Comparison of ENCODE assay signal across 12 cellular contexts in the genomic region with DNA sequence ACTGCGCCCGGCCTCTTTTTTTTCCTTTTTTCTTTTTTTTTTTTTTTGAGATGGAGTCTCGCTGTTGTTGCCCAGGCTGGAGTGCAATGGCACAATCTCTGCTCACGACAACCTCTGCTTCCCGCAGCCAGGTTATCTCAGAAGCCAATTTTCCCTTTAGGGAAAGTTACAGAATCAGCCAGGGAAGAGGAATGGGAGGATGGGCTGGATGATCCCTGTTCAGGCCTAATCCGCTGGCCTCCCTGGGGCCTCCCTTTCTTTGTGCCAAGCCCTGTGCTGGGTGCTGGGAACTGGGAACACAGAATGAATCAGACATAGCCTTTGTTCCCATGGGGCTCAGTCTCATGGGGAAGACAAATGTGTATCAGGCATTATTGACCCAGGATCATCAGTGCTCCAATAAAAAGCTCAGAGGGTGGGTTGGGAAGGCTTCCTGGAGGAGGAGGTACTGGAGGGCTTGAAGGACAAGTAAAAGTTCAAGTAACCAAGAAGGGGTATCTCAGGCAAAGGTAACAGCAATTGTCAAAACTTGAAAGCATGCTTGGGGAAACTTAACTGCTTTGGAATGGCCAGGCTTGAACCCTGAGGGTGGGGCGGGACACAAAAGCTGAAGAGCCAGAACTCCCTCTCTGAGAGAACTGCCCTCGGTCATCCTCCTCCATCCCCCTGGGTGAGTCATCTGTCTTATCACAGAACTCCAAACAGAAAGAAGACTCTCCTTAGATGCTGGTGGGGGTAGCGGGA.
"Had no signal": no experiment of that assay in that cellular context is flagged by ENCODE, and none has a peak within 500 bp of the region (broad histone marks: within the 10 kb centered on the region; RNA-seq: fewer than 3 reads in every experiment).

No MANE protein-coding gene starts in this region.

- H3K9me3 ChIP-seq: esophagus muscularis mucosa, pancreas, thoracic aorta had no signal

- H3K4me3 Mint-ChIP-seq: immature natural killer cell had no signal

- H3K27me3 ChIP-seq: esophagus muscularis mucosa, pancreas had no signal

- H3K27ac ChIP-seq: esophagus muscularis mucosa, pancreas, thoracic aorta had no signal

- H3K27ac Mint-ChIP-seq: immature natural killer cell had no signal

- H3K9me3 Mint-ChIP-seq: immature natural killer cell had no signal

- H3K4me1 ChIP-seq: pancreas had no signal

- DNase-seq: activated CD4-positive, CD25-positive, alpha-beta regulatory T cell treated with anti-CD3 and anti-CD28 coated beads, Interleukin-2, amount 50 U/mL, for 72 hours; activated naive CD4-positive, alpha-beta T cell treated with Interleukin-2 at 50 U/mL for 16 hours; caudate nucleus; glutamatergic neuron; immature natural killer cell; left cardiac atrium; pancreas; stimulated activated CD4-positive, alpha-beta T cell treated with anti-CD3 and anti-CD28 coated beads, Interleukin-12 subunit alpha, Interleukin-12 subunit beta, amount 100 ng/mL, for 4 hours; stimulated activated CD4-positive, alpha-beta T cell treated with anti-CD3 and anti-CD28 coated beads, Interleukin-2, amount 100 ng/mL, for 24 hours; SW 1271 had no signal

- H3K4me3 ChIP-seq: esophagus muscularis mucosa, pancreas, thoracic aorta had no signal

- H3K4me1 Mint-ChIP-seq: immature natural killer cell had no signal
